19 cellular contexts compared by ENCODE assay signal in genomic region chr1:205304046-205304694, GRCh38. TPM values are rescaled to one million over a fixed set of nuclear protein-coding genes. Genes with fewer than 3 reads are reported as not detected.
DNase-seq lines count a peak whose midpoint lies in the region; ATAC-seq and TF ChIP-seq lines count a peak whose summit lies in the region.
"Had no signal": no experiment of that assay in that cellular context is flagged by ENCODE, and none has a peak within 500 bp of the region (broad histone marks: within the 10 kb centered on the region; RNA-seq: fewer than 3 reads in every experiment).

No MANE protein-coding gene starts in this region.

- no peak for TF ChIP-seq RAD21 in Ishikawa (IDR thresholded peaks at IDR 0.05; ENCODE audit: low read depth)

- CTCF ChIA-PET in CD4-positive, alpha-beta T cell (lab: Charles Lee), result interaction anchor here (0.7 to 2.9 kb wide), 3 partner anchors 18 to 48 kb away, joined by 3 to 14 read pairs (median 4); partner anchors contain the start of gene NUAK2

- POLR2A ChIA-PET in CD4-positive, alpha-beta T cell (lab: Charles Lee), result interaction anchor here (0.7 to 11.7 kb wide), 5 partner anchors 10 to 31 kb away, joined by 3 to 158 read pairs (median 3); partner anchors contain the start of gene NUAK2

- ATAC-seq in CD4-positive, alpha-beta T cell (ENCODE audit: poor library complexity), result no peak
- ATAC-seq in central memory CD8-positive, alpha-beta T cell (replicated peaks; ENCODE audit: extremely low read depth, poor library complexity, severe bottlenecking), result no peak
- no peak for ATAC-seq in GM19035 (IDR thresholded peaks at IDR 0.05; ENCODE audit: unreplicated experiment)
- ATAC-seq: left lung had no signal

- H3K27ac Mint-ChIP-seq in CD4-positive, alpha-beta T cell, result peak overlapping the region; percentile 68
- peak overlapping the region; percentile 17 for H3K27ac Mint-ChIP-seq in central memory CD8-positive, alpha-beta T cell (ENCODE audit: low read depth)
- H3K27ac Mint-ChIP-seq in neural crest cell (ENCODE audit: unreplicated experiment), result peak overlapping the region; percentile 37
- no peak overlapping the region for H3K27ac Mint-ChIP-seq in activated T-helper 2 cell treated with anti-CD3 and anti-CD28 coated beads, Interferon-gamma antibody, Interleukin-2, Interleukin-4, amounts not matched to agents 10 μg/mL and 5 μg/mL and 100 μg/mL, durations not matched to agents 14 hours and 24 hours and 36 hours

- H3K36me3 Mint-ChIP-seq in CD4-positive, alpha-beta T cell (ENCODE audit: low read depth), result peaks cover 75% of the 10 kb centered on the region
- peaks cover 59% of the 10 kb centered on the region for H3K36me3 Mint-ChIP-seq in central memory CD8-positive, alpha-beta T cell (ENCODE audit: insufficient read depth)
- peaks cover 27% of the 10 kb centered on the region for H3K36me3 Mint-ChIP-seq in neural crest cell (ENCODE audit: low read depth)
- peaks cover 38% of the 10 kb centered on the region for H3K36me3 Mint-ChIP-seq in activated T-helper 2 cell treated with anti-CD3 and anti-CD28 coated beads, Interferon-gamma antibody, Interleukin-2, Interleukin-4, amounts not matched to agents 10 μg/mL and 5 μg/mL and 100 μg/mL, durations not matched to agents 14 hours and 24 hours and 36 hours (ENCODE audit: low read depth)

- H3K4me1 Mint-ChIP-seq in CD4-positive, alpha-beta T cell (ENCODE audit: low read depth), result peaks cover 45% of the 10 kb centered on the region
- peaks cover 18% of the 10 kb centered on the region for H3K4me1 Mint-ChIP-seq in central memory CD8-positive, alpha-beta T cell
- peaks cover 40% of the 10 kb centered on the region for H3K4me1 Mint-ChIP-seq in neural crest cell
- peaks cover 10% of the 10 kb centered on the region for H3K4me1 Mint-ChIP-seq in activated T-helper 2 cell treated with anti-CD3 and anti-CD28 coated beads, Interferon-gamma antibody, Interleukin-2, Interleukin-4, amounts not matched to agents 10 μg/mL and 5 μg/mL and 100 μg/mL, durations not matched to agents 14 hours and 24 hours and 36 hours (ENCODE audit: low read depth)

- H3K4me3 Mint-ChIP-seq in CD4-positive, alpha-beta T cell, result no peak overlapping the region
- no peak overlapping the region for H3K4me3 Mint-ChIP-seq in central memory CD8-positive, alpha-beta T cell
- no peak overlapping the region for H3K4me3 Mint-ChIP-seq in neural crest cell
- no peak overlapping the region for H3K4me3 Mint-ChIP-seq in activated T-helper 2 cell treated with anti-CD3 and anti-CD28 coated beads, Interferon-gamma antibody, Interleukin-2, Interleukin-4, amounts not matched to agents 10 μg/mL and 5 μg/mL and 100 μg/mL, durations not matched to agents 14 hours and 24 hours and 36 hours (ENCODE audit: low read depth)
- H3K4me3 Mint-ChIP-seq: activated naive CD4-positive, alpha-beta T cell treated with anti-CD3 and anti-CD28 coated beads, Interleukin-2, amount 50 U/mL, for 24 hours had no signal

- no peak for DNase-seq in CD4-positive, alpha-beta T cell
- no peak for DNase-seq in central memory CD8-positive, alpha-beta T cell (ENCODE audit: low spot score in 2 of 2)
- DNase-seq in neural crest cell (ENCODE audit: low read depth, low spot score) (no peak), NAMALWA (ENCODE audit: low spot score) (no peak), A172 (ENCODE audit: low spot score) (no peak)
- no peak for DNase-seq in activated T-helper 2 cell treated with anti-CD3 and anti-CD28 coated beads, Interferon-gamma antibody, Interleukin-2, Interleukin-4, amounts not matched to agents 10 μg/mL and 5 μg/mL and 100 μg/mL, durations not matched to agents 14 hours and 24 hours and 36 hours (ENCODE audit: low spot score)
- DNase-seq: DMS79 treated with DMSO at 0.1 percent for 48 hours, foreskin melanocyte, left lung, NCI-H1694 treated with DMSO at 0.1 percent for 48 hours, NCI-H446 had no signal

- intact Hi-C loops in CD4-positive, alpha-beta T cell (cut with DNase I, micrococcal nuclease), result no loop called here
- intact Hi-C loops in activated T-helper 2 cell treated with anti-CD3 and anti-CD28 coated beads, Interferon-gamma antibody, Interleukin-2, Interleukin-4, amounts not matched to agents 10 μg/mL and 5 μg/mL and 100 μg/mL, durations not matched to agents 14 hours and 24 hours and 36 hours (cut with micrococcal nuclease), result no loop called here

- H3K27ac ChIP-seq in CD4-positive, alpha-beta T cell (ENCODE audit: low read depth, low read length), result peak overlapping the region; percentile 0
- H3K27ac ChIP-seq: SK-N-MC had no signal

- no peaks in the 10 kb centered on the region for H3K9me3 Mint-ChIP-seq in CD4-positive, alpha-beta T cell
- H3K9me3 Mint-ChIP-seq in central memory CD8-positive, alpha-beta T cell, result no peaks in the 10 kb centered on the region
- H3K9me3 Mint-ChIP-seq in neural crest cell, result no peaks in the 10 kb centered on the region
- no peaks in the 10 kb centered on the region for H3K9me3 Mint-ChIP-seq in activated T-helper 2 cell treated with anti-CD3 and anti-CD28 coated beads, Interferon-gamma antibody, Interleukin-2, Interleukin-4, amounts not matched to agents 10 μg/mL and 5 μg/mL and 100 μg/mL, durations not matched to agents 14 hours and 24 hours and 36 hours
- H3K9me3 Mint-ChIP-seq: activated naive CD4-positive, alpha-beta T cell treated with anti-CD3 and anti-CD28 coated beads, Interleukin-2, amount 50 U/mL, for 24 hours had no signal

- H3K27me3 Mint-ChIP-seq in CD4-positive, alpha-beta T cell, result no peaks in the 10 kb centered on the region
- H3K27me3 Mint-ChIP-seq in central memory CD8-positive, alpha-beta T cell, result no peaks in the 10 kb centered on the region
- H3K27me3 Mint-ChIP-seq in neural crest cell (ENCODE audit: low read depth), result no peaks in the 10 kb centered on the region
- H3K27me3 Mint-ChIP-seq in activated T-helper 2 cell treated with anti-CD3 and anti-CD28 coated beads, Interferon-gamma antibody, Interleukin-2, Interleukin-4, amounts not matched to agents 10 μg/mL and 5 μg/mL and 100 μg/mL, durations not matched to agents 14 hours and 24 hours and 36 hours (ENCODE audit: low read depth), result no peaks in the 10 kb centered on the region
- H3K27me3 Mint-ChIP-seq: activated naive CD4-positive, alpha-beta T cell treated with anti-CD3 and anti-CD28 coated beads, Interleukin-2, amount 50 U/mL, for 24 hours had no signal

- no peak for TF ChIP-seq CTCF in CD4-positive, alpha-beta T cell (IDR thresholded peaks at IDR 0.05)
- TF ChIP-seq CTCF in neural crest cell (conservative IDR thresholded peaks at IDR 0.05), result no peak

- no peaks in the 10 kb centered on the region for H3K9me3 ChIP-seq in CD4-positive, alpha-beta T cell (ENCODE audit: control insufficient read depth, low read length)
- H3K9me3 ChIP-seq: left lung had no signal

- no peak for TF ChIP-seq EP300 in Ishikawa (IDR thresholded peaks at IDR 0.05; ENCODE audit: borderline replicate concordance)

- H3K27me3 ChIP-seq in CD4-positive, alpha-beta T cell (ENCODE audit: control insufficient read depth, insufficient read depth, low read length), result no peaks in the 10 kb centered on the region
- H3K27me3 ChIP-seq: left lung had no signal

TF ChIP-seq in Ishikawa, 13 proteins besides CTCF, POLR2A, EP300 and RAD21:
- no peak for TF ChIP-seq NFIC (IDR thresholded peaks at IDR 0.05)
- 0 out of 2 replicates have a peak, but pooled peaks have one; percentile 13 for TF ChIP-seq TCF12 (IDR thresholded peaks at IDR 0.05; ENCODE audit: low read depth)
- 0 out of 2 replicates have a peak, but pooled peaks have one; percentile 30 for TF ChIP-seq MAX (IDR thresholded peaks at IDR 0.05)
- TF ChIP-seq ZBTB7A (IDR thresholded peaks at IDR 0.05; ENCODE audit: low read depth), result no peak
- no peak for TF ChIP-seq TAF1 (IDR thresholded peaks at IDR 0.05; ENCODE audit: low read depth)
TF ChIP-seq in Ishikawa: peak in this region for 2.

RNA-seq across cellular contexts. Expression of gene NUAK2, which starts 17.4 kb away (rescaled TPM):
- total RNA-seq in CD4-positive, alpha-beta T cell, result 10 to 100 TPM; 14.9 to 15.3 TPM
- total RNA-seq in neural crest cell, result 14.7 and 15.4 TPM in 2 replicates
- total RNA-seq in A172 (2014; rRNA removed; shearing (Covaris generic)), result 16.3 and 18.4 TPM in 2 replicates
- 0.41 and 0.44 TPM in 2 replicates for total RNA-seq in activated T-helper 2 cell treated with anti-CD3 and anti-CD28 coated beads, Interferon-gamma antibody, Interleukin-2, Interleukin-4, amounts not matched to agents 10 μg/mL and 5 μg/mL and 100 μg/mL, durations not matched to agents 14 hours and 24 hours and 36 hours

RNA-seq across cellular contexts. Expression of gene KLHDC8A, which starts 52.6 kb away (rescaled TPM):
- total RNA-seq in CD4-positive, alpha-beta T cell, result not detected
- total RNA-seq in neural crest cell, result 46.6 and 46.7 TPM in 2 replicates
- not detected in 2 replicates for total RNA-seq in A172 (2014; rRNA removed; shearing (Covaris generic))
- total RNA-seq in activated T-helper 2 cell treated with anti-CD3 and anti-CD28 coated beads, Interferon-gamma antibody, Interleukin-2, Interleukin-4, amounts not matched to agents 10 μg/mL and 5 μg/mL and 100 μg/mL, durations not matched to agents 14 hours and 24 hours and 36 hours, result not detected in 2 replicates
- total RNA-seq: bronchial epithelial cell, M059J, renal cortical epithelial cell, subcutaneous adipose tissue had no signal

Comparison
In these comparisons a context has a peak if more than half of its experiments do, and no peak if none do; other contexts are left out.
1. RNA of gene NUAK2, which starts 17.4 kb away (total RNA-seq): 16.3 to 18.4 TPM in A172, 14.7 to 15.4 TPM in neural crest cell and 14.9 to 15.3 TPM in CD4-positive, alpha-beta T cell; 0.41 to 0.44 TPM in activated T-helper 2 cell treated with anti-CD3 and anti-CD28 coated beads, Interferon-gamma antibody, Interleukin-2, Interleukin-4, amounts not matched to agents 10 μg/mL and 5 μg/mL and 100 μg/mL, durations not matched to agents 14 hours and 24 hours and 36 hours; every median in the first group is over 10 times any median in the second.
2. RNA of gene KLHDC8A, which starts 52.6 kb away (total RNA-seq): 46.6 to 46.7 TPM in neural crest cell; not detected in CD4-positive, alpha-beta T cell, not detected in A172 and not detected in activated T-helper 2 cell treated with anti-CD3 and anti-CD28 coated beads, Interferon-gamma antibody, Interleukin-2, Interleukin-4, amounts not matched to agents 10 μg/mL and 5 μg/mL and 100 μg/mL, durations not matched to agents 14 hours and 24 hours and 36 hours; every median in the first group is over 10 times any median in the second.